ENCODE assay signal across 25 cellular contexts in genomic region chr1:175602186-175602585, GRCh38.
"Had no signal": no experiment of that assay in that cellular context is flagged by ENCODE, and none has a peak within 500 bp of the region (broad histone marks: within the 10 kb centered on the region; RNA-seq: fewer than 3 reads in every experiment).

No MANE protein-coding gene starts in this region.

- DNase-seq: activated CD4-positive, alpha-beta memory T cell treated with anti-CD3 and anti-CD28 coated beads, Interleukin-2, amount 10 ng/mL, durations not matched to agents 7 days and 5 days; activated CD4-positive, alpha-beta T cell treated with anti-CD3 and anti-CD28 coated beads for 36 hours; activated CD4-positive, alpha-beta T cell treated with anti-CD3 and anti-CD28 coated beads, Interleukin-2, amount 50 U/mL, for 1 hour; activated gamma-delta T cell; activated naive CD4-positive, alpha-beta T cell treated with anti-CD3 and anti-CD28 coated beads, Interleukin-2, amount 50 U/mL, for 16 hours; activated T-cell treated with anti-CD3 and anti-CD28 coated beads for 4 hours; activated T-cell treated with anti-CD3 and anti-CD28 coated beads, Interleukin-2, amount 50 U/mL, for 48 hours; amniotic stem cell; cerebellar nuclear complex; Kasumi-1; NCI-H146; NCI-H1930; NCI-H446; NCI-H524; Peyer's patch; Right ventricle myocardium superior; SJCRH30; SK-N-SH; T-helper 1 cell had no signal

- H3K9me3 ChIP-seq: ascending aorta, Peyer's patch, SJCRH30 had no signal

- H3K36me3 ChIP-seq: ascending aorta, Peyer's patch, SJCRH30 had no signal

- H3K27ac Mint-ChIP-seq: activated CD4-positive, alpha-beta memory T cell treated with anti-CD3 and anti-CD28 coated beads, Interleukin-2, amount 10 ng/mL, durations not matched to agents 7 days and 5 days; activated CD4-positive, alpha-beta T cell treated with anti-CD3 and anti-CD28 coated beads for 36 hours; activated T-helper 17 cell treated with anti-CD3 and anti-CD28 coated beads, Interleukin-2, amount 50 U/mL, for 72 hours; brain had no signal

- H3K27me3 ChIP-seq: ascending aorta, Peyer's patch, SJCRH30 had no signal

- FAIRE-seq: colon had no signal

- H3K4me1 ChIP-seq: ascending aorta, Peyer's patch, SJCRH30 had no signal

- H3K4me1 Mint-ChIP-seq: activated CD4-positive, alpha-beta T cell treated with anti-CD3 and anti-CD28 coated beads for 36 hours; activated T-helper 17 cell treated with anti-CD3 and anti-CD28 coated beads, Interleukin-2, amount 50 U/mL, for 72 hours had no signal

- H3K4me3 Mint-ChIP-seq: activated CD4-positive, alpha-beta memory T cell treated with anti-CD3 and anti-CD28 coated beads, Interleukin-2, amount 10 ng/mL, durations not matched to agents 7 days and 5 days; activated CD4-positive, alpha-beta T cell treated with anti-CD3 and anti-CD28 coated beads for 36 hours; activated T-helper 17 cell treated with anti-CD3 and anti-CD28 coated beads, Interleukin-2, amount 50 U/mL, for 72 hours; brain had no signal

- H3K4me2 ChIP-seq: SK-N-SH had no signal

- H3K9me3 Mint-ChIP-seq: activated CD4-positive, alpha-beta memory T cell treated with anti-CD3 and anti-CD28 coated beads, Interleukin-2, amount 10 ng/mL, durations not matched to agents 7 days and 5 days; activated T-helper 17 cell treated with anti-CD3 and anti-CD28 coated beads, Interleukin-2, amount 50 U/mL, for 72 hours; brain had no signal

- H3K4me3 ChIP-seq: ascending aorta, Peyer's patch, SJCRH30 had no signal

- H3K9ac ChIP-seq: SK-N-SH had no signal

- H3K27ac ChIP-seq: ascending aorta, RWPE1, SJCRH30, VCaP had no signal

- H3K36me3 Mint-ChIP-seq: brain had no signal
